Comparison of ENCODE assay signal across 14 cellular contexts in the genomic region with DNA sequence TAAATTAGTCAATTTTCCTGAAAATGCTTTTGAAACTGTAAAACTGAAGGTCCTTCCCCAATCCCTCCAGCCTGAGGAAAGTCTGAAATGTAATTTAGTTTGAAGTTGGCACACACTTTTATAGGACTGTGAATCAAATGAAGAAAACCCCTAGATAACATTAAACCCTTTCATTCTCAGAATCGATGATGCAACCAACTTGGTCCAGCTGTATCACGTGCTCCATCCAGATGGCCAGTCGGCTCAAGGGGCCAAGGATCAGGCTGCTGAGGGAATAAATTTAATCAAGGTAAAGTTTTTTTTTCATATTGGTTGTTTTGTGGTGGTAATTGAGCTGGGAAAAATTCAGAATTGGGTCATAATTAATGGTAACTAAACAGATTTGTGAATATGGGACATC. TPM values are rescaled to one million over a fixed set of nuclear protein-coding genes. Genes with fewer than 3 reads are reported as not detected.
DNase-seq lines count a peak whose midpoint lies in the region; ATAC-seq and TF ChIP-seq lines count a peak whose summit lies in the region.
"Had no signal": no experiment of that assay in that cellular context is flagged by ENCODE, and none has a peak within 500 bp of the region (broad histone marks: within the 10 kb centered on the region; RNA-seq: fewer than 3 reads in every experiment).

No MANE protein-coding gene starts in this region.

- H3K4me1 ChIP-seq in naive thymus-derived CD4-positive, alpha-beta T cell (ENCODE audit: control insufficient read depth in 2 of 2, insufficient read depth in 2 of 2, low read length in 2 of 2), result no peaks in the 10 kb centered on the region
- H3K4me1 ChIP-seq in OCI-LY7 (ENCODE audit: insufficient read depth, low read length, poor library complexity, severe bottlenecking), result no peaks in the 10 kb centered on the region
- H3K4me1 ChIP-seq: colonic mucosa, SJSA1 had no signal

- intact Hi-C loops in naive thymus-derived CD4-positive, alpha-beta T cell (cut with micrococcal nuclease), result no loop called here
- intact Hi-C loops in OCI-LY7 (cut with micrococcal nuclease; ENCODE audit: unreplicated experiment), result no loop called here

- no peak overlapping the region for H2AFZ ChIP-seq in OCI-LY7 (ENCODE audit: low read length)

- H3K36me3 ChIP-seq in naive thymus-derived CD4-positive, alpha-beta T cell (ENCODE audit: control insufficient read depth in 2 of 3, insufficient read depth in 3 of 3, low read length in 3 of 3), result peaks cover 27 to 93% (median 46%) of the 10 kb centered on the region in 3 experiments
- peaks cover 100% of the 10 kb centered on the region for H3K36me3 ChIP-seq in OCI-LY7 (ENCODE audit: insufficient read depth, low read length)

- peak overlapping the region in 6 of 9 donors; percentile 25 to 86 (median 56) for H3K27ac Mint-ChIP-seq in naive thymus-derived CD4-positive, alpha-beta T cell

- H3K4me2 ChIP-seq in OCI-LY7 (ENCODE audit: low read length), result no peak overlapping the region
- H3K4me2 ChIP-seq: BLaER1 had no signal

- no peak overlapping the region for H3K27ac ChIP-seq in naive thymus-derived CD4-positive, alpha-beta T cell (ENCODE audit: low read depth, low read length)
- H3K27ac ChIP-seq in OCI-LY7 (ENCODE audit: low read depth, low read length, poor library complexity, severe bottlenecking), result no peak overlapping the region
- H3K27ac ChIP-seq: BLaER1, colonic mucosa, heart left ventricle, SJSA1 had no signal

- no peaks in the 10 kb centered on the region for H3K9me3 Mint-ChIP-seq in naive thymus-derived CD4-positive, alpha-beta T cell

- POLR2A ChIA-PET in naive thymus-derived CD4-positive, alpha-beta T cell (lab: Charles Lee), result interaction anchor here (0.7 to 2.0 kb wide), 2 partner anchors 10 to 13 kb away, joined by 3 to 4 read pairs; no protein-coding TSS in a partner anchor
- POLR2A ChIA-PET in OCI-LY7 (lab: Charles Lee), result interaction anchor here (0.7 to 1.3 kb wide), 3 partner anchors 9 to 36 kb away, joined by 3 to 5 read pairs (median 4); no protein-coding TSS in a partner anchor

- peaks cover 15 to 50% (median 20%) of the 10 kb centered on the region in 5 donors for H3K36me3 Mint-ChIP-seq in naive thymus-derived CD4-positive, alpha-beta T cell

- ATAC-seq in naive thymus-derived CD4-positive, alpha-beta T cell, result no peak
- ATAC-seq in HG02870 (IDR thresholded peaks at IDR 0.05; ENCODE audit: unreplicated experiment), result no peak

- no peak overlapping the region for H3K4me3 Mint-ChIP-seq in naive thymus-derived CD4-positive, alpha-beta T cell

- peaks cover 0 to 19% (median 0%) of the 10 kb centered on the region in 7 donors for H3K4me1 Mint-ChIP-seq in naive thymus-derived CD4-positive, alpha-beta T cell

- H3K79me2 ChIP-seq in OCI-LY7 (ENCODE audit: insufficient read depth, low read depth, low read length), result no peaks in the 10 kb centered on the region

- no peaks in the 10 kb centered on the region for H3K27me3 ChIP-seq in naive thymus-derived CD4-positive, alpha-beta T cell (ENCODE audit: control insufficient read depth in 2 of 2, insufficient read depth in 2 of 2, low read length in 2 of 2)
- H3K27me3 ChIP-seq: BLaER1, colonic mucosa, heart left ventricle, SJSA1 had no signal

- H3K9me3 ChIP-seq in naive thymus-derived CD4-positive, alpha-beta T cell (ENCODE audit: control insufficient read depth in 2 of 3, low read length in 3 of 3), result no peaks in the 10 kb centered on the region
- H3K9me3 ChIP-seq in OCI-LY7 (ENCODE audit: low read length), result no peaks in the 10 kb centered on the region
- H3K9me3 ChIP-seq: BLaER1, colonic mucosa, heart left ventricle, SJSA1 had no signal

- CTCF ChIA-PET in naive thymus-derived CD4-positive, alpha-beta T cell (lab: Charles Lee), result no interaction called here
- CTCF ChIA-PET in OCI-LY7 (lab: Charles Lee; ENCODE audit: unreplicated experiment), result no interaction called here

- BruUV-seq in OCI-LY7 (replicated peaks; lab: Mats Ljungman, UMichigan), result no TSS peak

- no peaks in the 10 kb centered on the region for H3K27me3 Mint-ChIP-seq in naive thymus-derived CD4-positive, alpha-beta T cell

- no peaks in the 10 kb centered on the region; the same call in 1 of the 2 replicates for H4K20me1 ChIP-seq in OCI-LY7 (ENCODE audit: insufficient read depth, low read length)

- no peaks in the 10 kb centered on the region for H3K9me2 ChIP-seq in OCI-LY7 (ENCODE audit: insufficient read depth, low read length)

- TF ChIP-seq CTCF in AG09309 (IDR thresholded peaks at IDR 0.05; ENCODE audit: control insufficient read depth, insufficient read depth, low read depth, low read length, missing control alignments) (no peak), OCI-LY7 (conservative IDR thresholded peaks at IDR 0.05; ENCODE audit: low read length) (no peak)

- DNase-seq in AG09309 (ENCODE audit: low read depth) (peak; percentile 39), NCI-H82 treated with DMSO at 0.1 percent for 48 hours (lab: John Stamatoyannopoulos, UW; ENCODE audit: unreplicated experiment) (peak; percentile 44), epidermal melanocyte (ENCODE audit: insufficient read length, low spot score) (peak; percentile 29), NCI-H2107 (lab: John Stamatoyannopoulos, UW) (no peak), NCI-H510A treated with DMSO at 0.1 percent for 48 hours (lab: John Stamatoyannopoulos, UW) (no peak), OCI-LY7 (ENCODE audit: low spot score) (no peak)
- DNase-seq in naive thymus-derived CD4-positive, alpha-beta T cell, result no peak
- DNase-seq: colonic mucosa, GDM1, heart left ventricle, NCI-H526 treated with DMSO at 0.1 percent for 48 hours had no signal

- no peak overlapping the region for H3K4me3 ChIP-seq in AG09309 (ENCODE audit: control insufficient read depth, low read depth, low read length)
- H3K4me3 ChIP-seq in naive thymus-derived CD4-positive, alpha-beta T cell (ENCODE audit: low read length), result no peak overlapping the region
- H3K4me3 ChIP-seq in OCI-LY7 (ENCODE audit: low read depth, low read length, poor library complexity, severe bottlenecking), result no peak overlapping the region
- H3K4me3 ChIP-seq: BLaER1, colonic mucosa, heart left ventricle, SJSA1 had no signal

RNA-seq across cellular contexts. Expression of gene MRPS22, which starts 11.7 kb away (rescaled TPM):
- 10 to 100 TPM; 26.2 to 37.2 (median 36.3) TPM for total RNA-seq in naive thymus-derived CD4-positive, alpha-beta T cell
- 10 to 100 TPM; 45.5 to 47.0 TPM for polyA plus RNA-seq in naive thymus-derived CD4-positive, alpha-beta T cell
- 54.9 and 71.1 TPM in 2 replicates for total RNA-seq in OCI-LY7 (2014; rRNA removed; shearing (Covaris generic))
- 52.3 and 61.4 TPM in 2 replicates for total RNA-seq in OCI-LY7 (2022)

RNA-seq across cellular contexts. Expression of gene COPB2, which starts 33.9 kb away (rescaled TPM):
- total RNA-seq in naive thymus-derived CD4-positive, alpha-beta T cell, result 100 to 1,000 TPM in 1 of 5 experiments, 10 to 100 TPM in 4; 23.5 to 109 (median 64.5) TPM
- 10 to 100 TPM; 45.0 to 73.1 TPM for polyA plus RNA-seq in naive thymus-derived CD4-positive, alpha-beta T cell
- 67.9 and 73.1 TPM in 2 replicates for total RNA-seq in OCI-LY7 (2014; rRNA removed; shearing (Covaris generic))
- 105 and 106 TPM in 2 replicates for total RNA-seq in OCI-LY7 (2022)

Comparison
In these comparisons a context has a peak if more than half of its experiments do, and no peak if none do; other contexts are left out.
1. DNase-seq: peak in AG09309 (single experiment), NCI-H82 treated with DMSO at 0.1 percent for 48 hours (single experiment) and epidermal melanocyte (single experiment); none in naive thymus-derived CD4-positive, alpha-beta T cell (0 of 9), NCI-H2107 (single experiment), NCI-H510A treated with DMSO at 0.1 percent for 48 hours (single experiment) and OCI-LY7 (single experiment).